Comparison of ENCODE assay signal across 23 cellular contexts in genomic region chr16:75455677-75456076, GRCh38. TPM values are rescaled to one million over a fixed set of nuclear protein-coding genes. Genes with fewer than 3 reads are reported as not detected.
DNase-seq lines count a peak whose midpoint lies in the region; TF ChIP-seq lines count a peak whose summit lies in the region.
"Had no signal": no experiment of that assay in that cellular context is flagged by ENCODE, and none has a peak within 500 bp of the region (broad histone marks: within the 10 kb centered on the region; RNA-seq: fewer than 3 reads in every experiment).

No MANE protein-coding gene starts in this region.

- no peak overlapping the region for H3K56ac ChIP-seq in H9 (ENCODE audit: insufficient read length, low read depth, low read length)

- peak overlapping the region in 7 of 11 experiments; percentile 3 to 64 (median 22); a peak in 8 of 22 replicates for H3K4me2 ChIP-seq in BLaER1 treated with 17β-estradiol and CSF1 and Interleukin-3, amounts not matched to agents 10 nM and 100 nM
- H3K4me2 ChIP-seq in H9 (ENCODE audit: insufficient read depth, insufficient read length, low read length) = no peak overlapping the region
- H3K4me2 ChIP-seq in neural progenitor cell = peak overlapping the region; percentile 67
- H3K4me2 ChIP-seq: A549 had no signal

- TF ChIP-seq CTCF in H9 (conservative IDR thresholded peaks at IDR 0.05) (no peak), brain (conservative IDR thresholded peaks at IDR 0.05) (no peak), neural progenitor cell (IDR thresholded peaks at IDR 0.05) (no peak)

- H3K4me3 ChIP-seq in BLaER1 treated with 17β-estradiol and CSF1 and Interleukin-3, amounts not matched to agents 10 nM and 100 nM = no peak overlapping the region
- peak overlapping the region; percentile 17 for H3K4me3 ChIP-seq in neural progenitor cell
- H3K4me3 ChIP-seq: A549, SJCRH30 had no signal

- no peaks in the 10 kb centered on the region for H3K9me3 Mint-ChIP-seq in H9
- H3K9me3 Mint-ChIP-seq in brain = no peaks in the 10 kb centered on the region
- H3K9me3 Mint-ChIP-seq in neural progenitor cell = no peaks in the 10 kb centered on the region
- H3K9me3 Mint-ChIP-seq: IgD-negative memory B cell had no signal

- peaks cover 17% of the 10 kb centered on the region for H3K79me1 ChIP-seq in H9 (ENCODE audit: insufficient read depth, low read depth, low read length, poor library complexity, severe bottlenecking)

- H3K36me3 ChIP-seq in BLaER1 treated with 17β-estradiol and CSF1 and Interleukin-3, amounts not matched to agents 10 nM and 100 nM = peaks cover 23 to 51% (median 35%) of the 10 kb centered on the region in 11 experiments
- no peaks in the 10 kb centered on the region for H3K36me3 ChIP-seq in neural progenitor cell
- H3K36me3 ChIP-seq: SJCRH30 had no signal

- no peak overlapping the region for H3K14ac ChIP-seq in H9 (ENCODE audit: insufficient read depth, low read length)

- no peak overlapping the region for H2BK120ac ChIP-seq in H9 (ENCODE audit: low read depth, low read length, poor library complexity, severe bottlenecking)

- no peak overlapping the region for H2AK5ac ChIP-seq in H9 (ENCODE audit: insufficient read length, low read length)

- H3K27ac Mint-ChIP-seq in H9 (peak overlapping the region in 2 of 3 experiments; percentile 35 to 57; a peak in 3 of 7 replicates), brain (peak overlapping the region; percentile 19 to 79 (median 25)), neural progenitor cell (no peak overlapping the region)
- H3K27ac Mint-ChIP-seq: IgD-negative memory B cell had no signal

- peaks cover 0 to 58% (median 52%) of the 10 kb centered on the region in 10 experiments; a peak in 16 of 20 replicates for H3K4me1 ChIP-seq in BLaER1 treated with 17β-estradiol and CSF1 and Interleukin-3, amounts not matched to agents 10 nM and 100 nM
- no peaks in the 10 kb centered on the region; the same call in 1 of the 2 replicates for H3K4me1 ChIP-seq in H9 (ENCODE audit: insufficient read depth, low read length)
- H3K4me1 ChIP-seq in neural progenitor cell = peaks cover 62% of the 10 kb centered on the region
- H3K4me1 ChIP-seq: A549, SJCRH30 had no signal

- H4K20me1 ChIP-seq in BLaER1 treated with 17β-estradiol and CSF1 and Interleukin-3, amounts not matched to agents 10 nM and 100 nM = peaks cover 81 to 100% (median 97%) of the 10 kb centered on the region in 11 experiments; a peak in 21 of 22 replicates
- H4K20me1 ChIP-seq in H9 (ENCODE audit: control insufficient read depth, insufficient read depth, insufficient read length) (no peaks in the 10 kb centered on the region), neural progenitor cell (ENCODE audit: low read depth) (peaks cover 84% of the 10 kb centered on the region)

- no peaks in the 10 kb centered on the region for H3K9me3 ChIP-seq in BLaER1 treated with 17β-estradiol and CSF1 and Interleukin-3, amounts not matched to agents 10 nM and 100 nM (replicated peaks in 1 of 11)
- no peaks in the 10 kb centered on the region for H3K9me3 ChIP-seq in H9 (ENCODE audit: control insufficient read depth, low read depth, low read length)
- no peaks in the 10 kb centered on the region for H3K9me3 ChIP-seq in neural progenitor cell (ENCODE audit: low read depth)
- H3K9me3 ChIP-seq: A549, SJCRH30 had no signal

- H2BK15ac ChIP-seq in H9 (ENCODE audit: low read depth, low read length) = no peak overlapping the region

- WGBS in H9 (ENCODE audit: extremely low coverage, insufficient read length, low lambda C conversion rate) = no CpG with 5 or more reads among the region's 5 CpGs

- H3K79me2 ChIP-seq in H9 (ENCODE audit: insufficient read depth, low read length) (peaks cover 19% of the 10 kb centered on the region; the same call in 1 of the 2 replicates), neural progenitor cell (ENCODE audit: low read depth) (peaks cover 97% of the 10 kb centered on the region)

- H2BK5ac ChIP-seq in H9 (ENCODE audit: insufficient read length, low read length) = no peak overlapping the region

- H4K5ac ChIP-seq in H9 (ENCODE audit: insufficient read length, low read depth, low read length) = no peak overlapping the region

- H3K4me1 Mint-ChIP-seq in H9 (peaks cover 52 to 63% of the 10 kb centered on the region in 2 experiments), brain (peaks cover 81% of the 10 kb centered on the region), neural progenitor cell (peaks cover 59% of the 10 kb centered on the region)

- H3K23ac ChIP-seq in H9 (ENCODE audit: insufficient read length, low read depth, low read length) = no peak overlapping the region

- no peak overlapping the region for H3K4ac ChIP-seq in H9 (ENCODE audit: low read depth, low read length)

- H3K9ac ChIP-seq in BLaER1 treated with 17β-estradiol and CSF1 and Interleukin-3, amounts not matched to agents 10 nM and 100 nM = no peak overlapping the region
- H3K9ac ChIP-seq in H9 (ENCODE audit: extremely low read depth, insufficient read length, low read length) (no peak overlapping the region), neural progenitor cell (no peak overlapping the region)

- H2AFZ ChIP-seq in H9 (ENCODE audit: low read length) (no peak overlapping the region), neural progenitor cell (replicated peaks) (no peak overlapping the region)

- H4K8ac ChIP-seq in H9 (replicated peaks; ENCODE audit: insufficient read length, low read depth, low read length) = no peak overlapping the region

- H3K4me3 Mint-ChIP-seq in H9 (no peak overlapping the region), brain (peak overlapping the region in 3 of 5 experiments; percentile 4 to 43 (median 5)), neural progenitor cell (peak overlapping the region; percentile 24)
- H3K4me3 Mint-ChIP-seq: IgD-negative memory B cell had no signal

- peaks cover 12 to 22% (median 21%) of the 10 kb centered on the region in 3 experiments for H3K36me3 Mint-ChIP-seq in H9 (ENCODE audit: insufficient read depth in 1 of 3, low read depth in 3 of 3)
- peaks cover 34% of the 10 kb centered on the region for H3K36me3 Mint-ChIP-seq in brain
- peaks cover 29% of the 10 kb centered on the region for H3K36me3 Mint-ChIP-seq in neural progenitor cell

- H3K27ac ChIP-seq in BLaER1 treated with 17β-estradiol and CSF1 and Interleukin-3, amounts not matched to agents 10 nM and 100 nM = no peak overlapping the region
- H3K27ac ChIP-seq in H9 (ENCODE audit: insufficient read length, low read depth, low read length) (no peak overlapping the region), neural progenitor cell (peak overlapping the region; percentile 79)
- H3K27ac ChIP-seq: A549, SJCRH30 had no signal

- no peak overlapping the region for H2BK20ac ChIP-seq in H9 (ENCODE audit: low read depth, low read length, poor library complexity, severe bottlenecking)

- H3K23me2 ChIP-seq in H9 (ENCODE audit: insufficient read length, low read depth, low read length, poor library complexity, severe bottlenecking) = no peaks in the 10 kb centered on the region

- H2BK12ac ChIP-seq in H9 (ENCODE audit: insufficient read length, low read depth, low read length) = no peak overlapping the region

- H3K18ac ChIP-seq in H9 (ENCODE audit: insufficient read length, low read depth, low read length) = no peak overlapping the region

- H3T11ph ChIP-seq in H9 (ENCODE audit: low read length) = no peak overlapping the region

- H3K27me3 Mint-ChIP-seq in H9 (ENCODE audit: low read depth) (no peaks in the 10 kb centered on the region; the same call in none of the 2 replicates), brain (no peaks in the 10 kb centered on the region), neural progenitor cell (ENCODE audit: insufficient read depth, low read depth) (peaks cover 2% of the 10 kb centered on the region)
- H3K27me3 Mint-ChIP-seq: IgD-negative memory B cell had no signal

- H4K91ac ChIP-seq in H9 (ENCODE audit: insufficient read length, low read depth, low read length) = no peak overlapping the region

- H3K27me3 ChIP-seq in BLaER1 treated with 17β-estradiol and CSF1 and Interleukin-3, amounts not matched to agents 10 nM and 100 nM = no peaks in the 10 kb centered on the region
- no peaks in the 10 kb centered on the region for H3K27me3 ChIP-seq in H9 (ENCODE audit: insufficient read depth, low read length)
- H3K27me3 ChIP-seq in neural progenitor cell = no peaks in the 10 kb centered on the region
- H3K27me3 ChIP-seq: SJCRH30 had no signal

- DNase-seq in H9 (no peak), neural progenitor cell (ENCODE audit: low spot score) (peak; percentile 78), NCI-H128 (lab: John Stamatoyannopoulos, UW; ENCODE audit: unreplicated experiment) (no peak), NCI-H446 treated with DMSO at 0.1 percent for 48 hours (lab: John Stamatoyannopoulos, UW) (no peak)
- DNase-seq in activated naive CD4-positive, alpha-beta T cell treated with Interleukin-2 at 50 U/mL for 16 hours = no peak
- DNase-seq: COR-L47; DMS53; H7; Kasumi-1; MM.1S; NCI-H1092 treated with DMSO at 0.1 percent for 48 hours; NCI-H1694; NCI-H2107; NCI-H2227 treated with DMSO at 0.1 percent for 48 hours; NK-92 treated with Interleukin-12 subunit alpha and Interleukin-12 subunit beta, amount 100 ng/mL, for 24 hours; OCI-M1; RPMI8226; SJCRH30 had no signal

- H3F3A ChIP-seq in neural progenitor cell (ENCODE audit: low read depth) = peaks cover 31% of the 10 kb centered on the region

RNA-seq across cellular contexts. Expression of gene TMEM170A, which starts 8.8 kb away (rescaled TPM):
- total RNA-seq in H9 (2021) (43.4 and 46.8 TPM in 2 replicates), neural progenitor cell (ENCODE audit: low replicate concordance) (64.1 and 77.0 TPM in 2 replicates)
- 11.5 TPM for polyA plus RNA-seq in brain (ENCODE audit: insufficient read depth, low read depth, low replicate concordance)

RNA-seq across cellular contexts. Expression of gene CFDP1, which starts 22.4 kb away (rescaled TPM):
- total RNA-seq in H9 (2021) (89.1 and 89.2 TPM in 2 replicates), neural progenitor cell (ENCODE audit: low replicate concordance) (134 and 159 TPM in 2 replicates)
- polyA plus RNA-seq in brain (ENCODE audit: insufficient read depth, low read depth, low replicate concordance) = 139 TPM

RNA-seq across cellular contexts. Expression of gene CHST6, which starts 39.6 kb away (rescaled TPM):
- total RNA-seq in H9 (2021) (20.7 and 20.8 TPM in 2 replicates), neural progenitor cell (ENCODE audit: low replicate concordance) (6.2 and 12.5 TPM in 2 replicates)
- polyA plus RNA-seq in brain (ENCODE audit: insufficient read depth, low read depth, low replicate concordance) = 6.1 TPM
- total RNA-seq: HT-29, SJCRH30 had no signal

Comparison
In these comparisons a context has a peak if more than half of its experiments do, and no peak if none do; other contexts are left out.
1. H3K4me3 Mint-ChIP-seq: peak in brain (3 of 5) and neural progenitor cell (single experiment); none in H9 (0 of 2).